In the genomic region with DNA sequence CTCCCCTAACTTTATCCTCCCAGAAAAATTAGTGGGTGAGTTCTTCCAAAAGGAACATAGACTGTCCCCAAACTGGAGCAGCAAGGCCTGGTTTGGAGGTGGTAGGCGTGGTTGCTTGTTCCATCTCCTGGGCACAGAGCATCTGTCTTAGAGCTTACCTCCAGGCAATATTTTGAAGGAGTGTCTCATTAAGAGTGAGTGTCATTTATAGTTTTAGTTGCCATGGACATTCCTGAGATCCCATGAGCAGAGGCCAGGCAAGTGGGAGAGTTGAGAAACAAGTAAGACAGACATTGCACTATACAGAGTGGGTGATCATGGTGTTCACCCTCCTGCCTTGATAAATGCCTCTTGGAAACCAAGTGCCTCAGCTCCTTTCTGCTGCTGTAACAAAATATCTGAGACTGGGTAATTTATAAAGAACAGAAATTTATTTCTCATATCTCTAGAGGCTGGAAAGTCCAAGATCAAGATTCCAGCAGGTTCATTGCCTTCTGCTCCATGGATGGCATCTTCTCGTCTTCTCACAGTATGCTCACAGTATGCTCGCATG, we compare ENCODE assay signal across 1 cellular context.
TF ChIP-seq lines count a peak whose summit lies in the region.

No MANE protein-coding gene starts in this region.

TF ChIP-seq in IMR-90, 13 proteins besides CTCF, POLR2A, EP300 and RAD21:
- TF ChIP-seq SMC3 (IDR thresholded peaks at IDR 0.05; ENCODE audit: low read depth, low read length), result no peak
- no peak for TF ChIP-seq NFE2L2 (IDR thresholded peaks at IDR 0.05; ENCODE audit: low read depth, low read length)
- TF ChIP-seq, protein P1, sequence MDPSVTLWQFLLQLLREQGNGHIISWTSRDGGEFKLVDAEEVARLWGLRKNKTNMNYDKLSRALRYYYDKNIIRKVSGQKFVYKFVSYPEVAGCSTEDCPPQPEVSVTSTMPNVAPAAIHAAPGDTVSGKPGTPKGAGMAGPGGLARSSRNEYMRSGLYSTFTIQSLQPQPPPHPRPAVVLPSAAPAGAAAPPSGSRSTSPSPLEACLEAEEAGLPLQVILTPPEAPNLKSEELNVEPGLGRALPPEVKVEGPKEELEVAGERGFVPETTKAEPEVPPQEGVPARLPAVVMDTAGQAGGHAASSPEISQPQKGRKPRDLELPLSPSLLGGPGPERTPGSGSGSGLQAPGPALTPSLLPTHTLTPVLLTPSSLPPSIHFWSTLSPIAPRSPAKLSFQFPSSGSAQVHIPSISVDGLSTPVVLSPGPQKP (IDR thresholded peaks at IDR 0.05; ENCODE audit: borderline replicate concordance, low read depth, low read length), result no peak
- TF ChIP-seq MAFK (IDR thresholded peaks at IDR 0.05; ENCODE audit: low read depth, low read length), result no peak
- no peak for TF ChIP-seq RFX5 (IDR thresholded peaks at IDR 0.05; ENCODE audit: low read depth, low read length)
- no peak for TF ChIP-seq BHLHE40 (IDR thresholded peaks at IDR 0.05; ENCODE audit: low read depth, low read length)
- no peak for TF ChIP-seq MXI1 (IDR thresholded peaks at IDR 0.05; ENCODE audit: borderline replicate concordance, low read depth, low read length)
- TF ChIP-seq CHD1 (IDR thresholded peaks at IDR 0.05; ENCODE audit: low read depth, low read length), result no peak
- TF ChIP-seq CEBPB (IDR thresholded peaks at IDR 0.05; ENCODE audit: low read depth, low read length), result no peak
- no peak for TF ChIP-seq MAZ (IDR thresholded peaks at IDR 0.05; ENCODE audit: borderline replicate concordance, low read depth, low read length)
- no peak for TF ChIP-seq FOS (IDR thresholded peaks at IDR 0.05; ENCODE audit: low read depth, low read length)
- TF ChIP-seq, protein P2, sequence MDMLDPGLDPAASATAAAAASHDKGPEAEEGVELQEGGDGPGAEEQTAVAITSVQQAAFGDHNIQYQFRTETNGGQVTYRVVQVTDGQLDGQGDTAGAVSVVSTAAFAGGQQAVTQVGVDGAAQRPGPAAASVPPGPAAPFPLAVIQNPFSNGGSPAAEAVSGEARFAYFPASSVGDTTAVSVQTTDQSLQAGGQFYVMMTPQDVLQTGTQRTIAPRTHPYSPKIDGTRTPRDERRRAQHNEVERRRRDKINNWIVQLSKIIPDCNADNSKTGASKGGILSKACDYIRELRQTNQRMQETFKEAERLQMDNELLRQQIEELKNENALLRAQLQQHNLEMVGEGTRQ (IDR thresholded peaks at IDR 0.05; ENCODE audit: low read depth, low read length), result no peak
- TF ChIP-seq RCOR1 (IDR thresholded peaks at IDR 0.05; ENCODE audit: insufficient replicate concordance, low read length), result no peak
